9 cellular contexts compared by ENCODE assay signal in the genomic region with DNA sequence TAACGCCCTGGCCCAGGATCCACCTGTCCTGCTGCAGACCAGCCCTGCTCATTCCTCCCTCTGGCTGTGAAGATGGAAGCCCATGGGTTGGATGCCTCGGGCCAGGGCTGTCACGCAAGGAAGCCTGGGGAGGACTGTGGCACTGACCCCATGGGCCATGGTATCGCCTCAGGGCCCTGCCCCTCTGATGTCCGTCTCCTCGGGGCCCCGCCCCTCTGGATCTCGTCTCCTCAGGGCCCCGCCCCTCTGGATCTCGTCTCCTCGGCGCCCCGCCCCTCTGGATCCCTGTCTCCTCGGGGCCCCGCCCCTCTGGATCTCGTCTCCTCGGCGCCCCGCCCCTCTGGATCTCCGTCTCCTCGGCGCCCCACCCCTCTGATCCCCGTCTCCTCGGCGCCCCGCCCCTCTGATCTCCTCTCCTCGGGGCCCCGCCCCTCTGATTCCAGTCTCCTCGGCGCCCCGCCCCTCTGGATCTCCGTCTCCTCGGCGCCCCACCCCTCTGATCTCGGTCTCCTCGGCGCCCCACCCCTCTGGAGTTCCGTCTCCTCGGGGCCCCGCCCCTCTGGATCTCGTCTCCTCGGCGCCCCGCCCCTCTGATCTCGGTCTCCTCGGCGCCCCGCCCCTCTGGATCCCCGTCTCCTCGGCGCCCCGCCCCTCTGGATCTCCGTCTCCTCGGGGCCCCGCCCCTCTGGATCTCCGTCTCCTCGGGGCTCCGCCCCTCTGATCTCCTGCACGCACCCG. TPM values are rescaled to one million over a fixed set of nuclear protein-coding genes. Genes with fewer than 3 reads are reported as not detected.
DNase-seq lines count a peak whose midpoint lies in the region; ATAC-seq, FAIRE-seq and TF ChIP-seq lines count a peak whose summit lies in the region.
"Had no signal": no experiment of that assay in that cellular context is flagged by ENCODE, and none has a peak within 500 bp of the region (broad histone marks: within the 10 kb centered on the region; RNA-seq: fewer than 3 reads in every experiment).

No MANE protein-coding gene starts in this region.

- no peak for TF ChIP-seq RAD21 in A549 (conservative IDR thresholded peaks at IDR 0.05 in 1 of 2, IDR thresholded peaks at IDR 0.05 in 1 of 2)

- CTCF ChIA-PET in A549 (lab: Yijun Ruan, JAX), result no interaction called here

- no peaks in the 10 kb centered on the region for H3K36me3 ChIP-seq in effector memory CD4-positive, alpha-beta T cell (ENCODE audit: control insufficient read depth, insufficient read depth, low read length)

- FAIRE-seq in A549 (lab: Jason Lieb, UNC), result no peak
- FAIRE-seq: TTC549 had no signal

- WGBS in A549 (ENCODE audit: missing lambda C conversion rate), result 47% methylated on average over 22 of the region's 60 CpGs

- peak overlapping the region; percentile 48 for H3K4me2 ChIP-seq in A549

- peaks cover 16% of the 10 kb centered on the region for H3K27me3 ChIP-seq in effector memory CD4-positive, alpha-beta T cell (replicated peaks; ENCODE audit: control insufficient read depth, insufficient read depth, low read length, poor library complexity, severe bottlenecking)

- H3K27ac ChIP-seq in A549, result peak overlapping the region in 1 of 2 experiments; percentile 52; a peak in 2 of 6 replicates
- no peak overlapping the region for H3K27ac ChIP-seq in effector memory CD4-positive, alpha-beta T cell (ENCODE audit: insufficient read depth, low read length, poor library complexity, severe bottlenecking)

- TF ChIP-seq EP300 in A549 (IDR thresholded peaks at IDR 0.05), result no peak

- H3K4me3 ChIP-seq in A549, result peak overlapping the region; percentile 40
- H3K4me3 ChIP-seq in effector memory CD4-positive, alpha-beta T cell (ENCODE audit: insufficient read depth, low read depth, low read length, poor library complexity, severe bottlenecking), result no peak overlapping the region

- H3K9me3 ChIP-seq in A549, result no peaks in the 10 kb centered on the region
- no peaks in the 10 kb centered on the region for H3K9me3 ChIP-seq in effector memory CD4-positive, alpha-beta T cell (ENCODE audit: control insufficient read depth, low read length)

- POLR2A ChIA-PET in A549 (lab: Yijun Ruan, JAX), result no interaction called here

- peaks cover 10% of the 10 kb centered on the region for H3K4me1 ChIP-seq in A549
- peaks cover 11% of the 10 kb centered on the region for H3K4me1 ChIP-seq in effector memory CD4-positive, alpha-beta T cell (ENCODE audit: control insufficient read depth, insufficient read depth, low read length, poor library complexity, severe bottlenecking)

- peak; percentile 65 to 68 for DNase-seq in A549 (ENCODE audit: low read depth in 1 of 2, low spot score in 1 of 2)
- peak; percentile 64 for DNase-seq in ELF-1 (ENCODE audit: low read depth, low spot score)
- peak; percentile 37 to 76 for DNase-seq in SW 1271 (lab: John Stamatoyannopoulos, UW)
- DNase-seq in medulla oblongata (ENCODE audit: extremely low spot score), result peak; percentile 59
- DNase-seq in kidney glomerular epithelial cell (lab: John Stamatoyannopoulos, UW), result no peak
- DNase-seq in activated CD4-positive, CD25-positive, alpha-beta regulatory T cell treated with anti-CD3 and anti-CD28 coated beads, Interleukin-2, amount 50 U/mL, for 72 hours, result no peak
- no peak for DNase-seq in effector memory CD4-positive, alpha-beta T cell

- ATAC-seq in A549, result peak; percentile 13 to 25; a peak in 4 of 6 replicates
- ATAC-seq in GM21515 (IDR thresholded peaks at IDR 0.05; ENCODE audit: unreplicated experiment), result no peak

- TF ChIP-seq CTCF in A549 (IDR thresholded peaks at IDR 0.05), result no peak

- no peak for TF ChIP-seq POLR2A in A549 (IDR thresholded peaks at IDR 0.05; ENCODE audit: low read length)

TF ChIP-seq in A549, 52 proteins besides CTCF, POLR2A, EP300 and RAD21:
- TF ChIP-seq HEYL (CRISPR knock-in tag; IDR thresholded peaks at IDR 0.05) (no peak), ZSCAN20 (CRISPR knock-in tag; IDR thresholded peaks at IDR 0.05) (no peak), GATA3 (IDR thresholded peaks at IDR 0.05; ENCODE audit: borderline replicate concordance) (no peak)
TF ChIP-seq in A549: peak in this region for 0.

RNA-seq across cellular contexts. Expression of a gene that starts 24.0 kb away (rescaled TPM):
- polyA plus RNA-seq in A549 (2011; rRNA removed) (1.4 and 1.7 TPM in 2 replicates), A549 (2017; fragmentation: RNase III; extraction: RNeasy Plus Mini Kit Qiagen cat#74134 plus additional on column Dnase treatment) (6.4 to 9.2 TPM (median 8.7 TPM) in 3 replicates)
- 14.5 and 17.2 TPM in 2 replicates for polyA plus RNA-seq in A549 (2012; cell fraction: cytosol; rRNA removed)
- polyA plus RNA-seq in A549 (2012; cell fraction: nucleus; rRNA removed), result 16.1 and 23.0 TPM in 2 replicates
- 0.58 and 1.9 TPM in 2 replicates for polyA minus RNA-seq in A549 (2011; rRNA and poly(A)+ RNA removed)

Comparison
In these comparisons a context has a peak if more than half of its experiments do, and no peak if none do; other contexts are left out.
1. DNase-seq: peak in A549 (2 of 2), ELF-1 (single experiment), SW 1271 (2 of 2) and medulla oblongata (single experiment); none in kidney glomerular epithelial cell (single experiment), activated CD4-positive, CD25-positive, alpha-beta regulatory T cell treated with anti-CD3 and anti-CD28 coated beads, Interleukin-2, amount 50 U/mL, for 72 hours (single experiment) and effector memory CD4-positive, alpha-beta T cell (0 of 3).